In genomic region chr3:5504135-5504534, GRCh38 we compare ENCODE assay signal across 29 cellular contexts.
"Had no signal": no experiment of that assay in that cellular context is flagged by ENCODE, and none has a peak within 500 bp of the region (broad histone marks: within the 10 kb centered on the region; RNA-seq: fewer than 3 reads in every experiment).

No MANE protein-coding gene starts in this region.

- H3K27ac ChIP-seq: ascending aorta, body of pancreas, coronary artery, Peyer's patch, RWPE1, SJCRH30, VCaP had no signal

- ATAC-seq: activated naive CD4-positive, alpha-beta T cell treated with anti-CD3 and anti-CD28 coated beads, Interleukin-2, amount 50 U/mL, for 72 hours; activated naive CD8-positive, alpha-beta T cell treated with anti-CD3 and anti-CD28 coated beads, Interleukin-2, amount 50 U/mL, for 24 hours; activated T-cell treated with anti-CD3 and anti-CD28 coated beads, Interleukin-2, amount 50 U/mL, for 4 hours; body of pancreas had no signal

- H3K9me3 ChIP-seq: SJCRH30, SK-N-SH had no signal

- H3K9me2 ChIP-seq: SK-N-SH had no signal

- H3K4me2 ChIP-seq: SK-N-SH had no signal

- H3K36me3 ChIP-seq: ascending aorta, Peyer's patch, SJCRH30 had no signal

- DNase-seq: activated CD4-positive, alpha-beta memory T cell treated with anti-CD3 and anti-CD28 coated beads for 36 hours; activated CD4-positive, alpha-beta T cell treated with anti-CD3 and anti-CD28 coated beads, Interleukin-2, amount 10 ng/mL, durations not matched to agents 7 days and 5 days; activated CD4-positive, CD25-positive, alpha-beta regulatory T cell; activated CD8-positive, alpha-beta memory T cell treated with anti-CD3 and anti-CD28 coated beads for 24 hours; activated effector memory CD4-positive, alpha-beta T cell treated with anti-CD3 and anti-CD28 coated beads, Interleukin-2, amount 50 U/mL, for 16 hours; activated naive CD4-positive, alpha-beta T cell treated with Interleukin-2 at 50 U/mL for 16 hours; activated naive CD8-positive, alpha-beta T cell treated with anti-CD3 and anti-CD28 coated beads, Interleukin-2, amount 50 U/mL, for 24 hours; activated T-cell treated with anti-CD3 and anti-CD28 coated beads, Interleukin-2, amount 50 U/mL, for 4 hours; amniotic stem cell; body of pancreas; central memory CD4-positive, alpha-beta T cell; NCI-H1105 treated with DMSO at 0.1 percent for 48 hours; NCI-H1436 treated with DMSO at 0.1 percent for 48 hours; NCI-H187; NCI-H446 treated with DMSO at 0.1 percent for 48 hours; NCI-H524 treated with DMSO at 0.1 percent for 48 hours; NCI-H774; NK-92 treated with Interleukin-12 subunit alpha and Interleukin-12 subunit beta, amount 100 ng/mL, for 24 hours; OCI-M1; Peyer's patch; Right ventricle myocardium superior; SJCRH30; SK-N-SH; T-helper 1 cell had no signal

- H3K4me3 ChIP-seq: ascending aorta, body of pancreas, coronary artery, Peyer's patch, SJCRH30 had no signal

- H3K27me3 ChIP-seq: ascending aorta, body of pancreas, Peyer's patch, SJCRH30 had no signal

- H3K9ac ChIP-seq: SK-N-SH had no signal

- H3K4me1 ChIP-seq: ascending aorta, body of pancreas, Peyer's patch, SJCRH30 had no signal
